Comparison of ENCODE assay signal across 10 cellular contexts in the genomic region with DNA sequence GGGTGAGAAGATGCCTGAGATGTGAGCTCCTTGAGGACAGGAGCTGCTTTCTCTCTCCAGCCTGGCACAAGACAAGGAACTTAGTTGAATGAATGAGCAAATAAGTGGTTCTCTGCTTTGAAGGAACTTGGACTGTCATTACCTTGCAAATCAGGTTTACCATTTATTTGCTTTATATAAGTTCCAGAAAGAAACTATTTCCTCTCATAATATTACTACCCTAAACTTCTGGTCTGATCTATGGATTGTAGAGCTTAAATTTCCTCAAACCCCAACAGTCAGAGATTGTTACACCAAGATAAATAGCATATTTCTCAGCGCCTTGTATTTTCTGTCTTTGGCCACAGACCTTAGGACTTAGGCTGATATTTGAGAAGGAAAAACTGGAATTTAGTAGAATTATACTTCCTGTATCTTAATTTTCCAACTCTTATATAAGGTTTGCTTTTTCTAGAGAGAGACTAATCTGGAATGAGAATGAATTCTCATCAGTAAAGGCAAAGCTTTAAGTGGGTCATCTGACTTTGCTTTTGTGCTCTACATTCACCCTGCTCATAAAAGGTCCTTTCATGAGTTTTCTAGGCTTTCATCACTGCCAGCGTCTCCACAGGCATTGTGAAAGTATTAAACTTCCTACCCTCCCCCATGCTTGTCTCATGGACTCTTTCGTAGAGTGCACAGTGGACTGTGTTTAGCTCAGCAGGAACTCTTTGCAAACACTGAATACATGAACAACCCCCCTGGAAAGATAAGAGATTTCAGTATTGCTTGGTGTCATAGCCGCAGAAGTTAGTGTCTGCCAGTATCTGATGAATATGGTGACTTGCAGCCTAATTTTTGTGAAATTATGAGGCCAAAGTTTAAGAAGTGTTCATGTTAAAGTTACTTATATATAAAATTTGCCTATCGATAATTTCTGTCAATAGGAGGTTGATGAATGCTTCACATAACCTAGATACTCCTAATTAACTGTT.
DNase-seq lines count a peak whose midpoint lies in the region; ATAC-seq and TF ChIP-seq lines count a peak whose summit lies in the region.
"Had no signal": no experiment of that assay in that cellular context is flagged by ENCODE, and none has a peak within 500 bp of the region (broad histone marks: within the 10 kb centered on the region; RNA-seq: fewer than 3 reads in every experiment).

No MANE protein-coding gene starts in this region.

- H3K9me3 ChIP-seq in AG04450 (ENCODE audit: control insufficient read depth, insufficient read depth, low read length): no peaks in the 10 kb centered on the region

- CTCF ChIA-PET in AG04450 (lab: Charles Lee): interaction anchor here (0.5 kb wide), 1 partner anchor 53 kb away, joined by 3 read pairs; no protein-coding TSS in a partner anchor

- no peak for ATAC-seq in HG03378 (IDR thresholded peaks at IDR 0.05; ENCODE audit: unreplicated experiment)

- H3K27me3 ChIP-seq in AG04450 (ENCODE audit: control insufficient read depth, insufficient read depth, low read length) (no peaks in the 10 kb centered on the region), H7 (ENCODE audit: control insufficient read depth, insufficient read depth, low read length) (no peaks in the 10 kb centered on the region)

- no peak for TF ChIP-seq CTCF in AG04450 (IDR thresholded peaks at IDR 0.05; ENCODE audit: low read depth, low read length)
- no peak for TF ChIP-seq CTCF in cardiac fibroblast (IDR thresholded peaks at IDR 0.05; ENCODE audit: low read depth, low read length)

- POLR2A ChIA-PET in AG04450 (lab: Yijun Ruan, JAX): interaction anchor here (0.6 kb wide), 1 partner anchor 115 kb away, joined by 6 read pairs; no protein-coding TSS in a partner anchor

- DNase-seq in AG04450 (ENCODE audit: low read depth, low spot score) (peak; percentile 15), NCI-H1417 treated with DMSO at 0.1 percent for 48 hours (lab: John Stamatoyannopoulos, UW) (peak; percentile 32), cardiac fibroblast (ENCODE audit: low read depth in 2 of 2) (peak; percentile 62 to 81), medulla oblongata (ENCODE audit: extremely low spot score) (peak; percentile 99), NCI-H1048 (lab: John Stamatoyannopoulos, UW) (no peak), H7 (no peak), NCI-H226 (no peak)
- DNase-seq: DMS53; stimulated activated CD4-positive, alpha-beta T cell treated with anti-CD3 and anti-CD28 coated beads, Interleukin-4, amount 100 ng/mL, for 1 hour had no signal

- no peak overlapping the region for H3K4me3 ChIP-seq in AG04450 (ENCODE audit: low read depth, low read length)
- no peak overlapping the region for H3K4me3 ChIP-seq in cardiac fibroblast (replicated peaks in 1 of 2; ENCODE audit: low read depth in 2 of 2, low read length in 2 of 2)
- H3K4me3 ChIP-seq in H7 (ENCODE audit: insufficient read depth, low read depth, low read length): no peak overlapping the region

- H3K27ac ChIP-seq in AG04450 (ENCODE audit: low read depth, low read length): peak overlapping the region; percentile 22

- no peaks in the 10 kb centered on the region; the same call in 1 of the 2 replicates for H3K36me3 ChIP-seq in H7 (replicated peaks; ENCODE audit: control insufficient read depth, insufficient read depth, low read length)

Comparison
In these comparisons a context has a peak if more than half of its experiments do, and no peak if none do; other contexts are left out.
1. DNase-seq: peak in AG04450 (single experiment), NCI-H1417 treated with DMSO at 0.1 percent for 48 hours (single experiment), cardiac fibroblast (2 of 2) and medulla oblongata (single experiment); none in NCI-H1048 (single experiment), H7 (single experiment) and NCI-H226 (single experiment).